Comparison of ENCODE assay signal across 1 cellular context in the genomic region with DNA sequence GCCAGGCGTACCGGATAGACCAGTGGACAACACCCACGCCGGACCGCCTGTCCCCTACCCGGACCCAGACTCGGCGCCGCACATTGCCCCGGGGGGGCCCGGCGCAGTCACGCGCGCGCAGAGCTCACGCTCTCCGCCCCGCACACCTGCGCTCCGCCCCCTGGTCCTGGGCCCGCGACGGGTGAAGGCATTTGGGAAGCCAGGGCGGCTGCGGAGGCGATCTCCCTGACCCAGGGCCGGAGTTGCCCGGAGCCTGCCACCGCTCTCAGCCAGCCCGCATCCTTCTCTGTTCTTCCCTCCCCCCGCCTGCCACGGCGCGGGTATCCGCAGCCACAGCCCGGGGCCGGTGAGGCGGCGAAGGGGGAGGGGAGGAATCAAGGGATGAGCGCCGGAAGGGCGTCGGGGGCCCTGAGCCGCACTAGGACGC.
TF ChIP-seq lines count a peak whose summit lies in the region.

No MANE protein-coding gene starts in this region.

TF ChIP-seq in HepG2, 621 proteins besides CTCF, POLR2A, EP300 and RAD21 (continued from another document and continues in another):
- TF ChIP-seq, protein P1, sequence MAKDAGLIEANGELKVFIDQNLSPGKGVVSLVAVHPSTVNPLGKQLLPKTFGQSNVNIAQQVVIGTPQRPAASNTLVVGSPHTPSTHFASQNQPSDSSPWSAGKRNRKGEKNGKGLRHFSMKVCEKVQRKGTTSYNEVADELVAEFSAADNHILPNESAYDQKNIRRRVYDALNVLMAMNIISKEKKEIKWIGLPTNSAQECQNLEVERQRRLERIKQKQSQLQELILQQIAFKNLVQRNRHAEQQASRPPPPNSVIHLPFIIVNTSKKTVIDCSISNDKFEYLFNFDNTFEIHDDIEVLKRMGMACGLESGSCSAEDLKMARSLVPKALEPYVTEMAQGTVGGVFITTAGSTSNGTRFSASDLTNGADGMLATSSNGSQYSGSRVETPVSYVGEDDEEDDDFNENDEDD (CRISPR knock-in tag; IDR thresholded peaks at IDR 0.05; ENCODE audit: borderline replicate concordance): peak; percentile 31; the same call in 1 of the 2 replicates
- TF ChIP-seq, protein P2, sequence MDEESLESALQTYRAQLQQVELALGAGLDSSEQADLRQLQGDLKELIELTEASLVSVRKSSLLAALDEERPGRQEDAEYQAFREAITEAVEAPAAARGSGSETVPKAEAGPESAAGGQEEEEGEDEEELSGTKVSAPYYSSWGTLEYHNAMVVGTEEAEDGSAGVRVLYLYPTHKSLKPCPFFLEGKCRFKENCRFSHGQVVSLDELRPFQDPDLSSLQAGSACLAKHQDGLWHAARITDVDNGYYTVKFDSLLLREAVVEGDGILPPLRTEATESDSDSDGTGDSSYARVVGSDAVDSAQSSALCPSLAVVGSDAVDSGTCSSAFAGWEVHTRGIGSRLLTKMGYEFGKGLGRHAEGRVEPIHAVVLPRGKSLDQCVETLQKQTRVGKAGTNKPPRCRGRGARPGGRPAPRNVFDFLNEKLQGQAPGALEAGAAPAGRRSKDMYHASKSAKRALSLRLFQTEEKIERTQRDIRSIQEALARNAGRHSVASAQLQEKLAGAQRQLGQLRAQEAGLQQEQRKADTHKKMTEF (CRISPR knock-in tag; IDR thresholded peaks at IDR 0.05): peak; percentile 39; the same call in 1 of the 2 replicates
- TF ChIP-seq KLF6 (CRISPR knock-in tag; IDR thresholded peaks at IDR 0.05) (peak; percentile 26; the same call in 1 of the 2 replicates), MEIS1 (CRISPR knock-in tag; IDR thresholded peaks at IDR 0.05; ENCODE audit: borderline replicate concordance) (no peak), ZNF451 (CRISPR knock-in tag; IDR thresholded peaks at IDR 0.05) (no peak), ZSCAN31 (CRISPR knock-in tag; IDR thresholded peaks at IDR 0.05; ENCODE audit: low read depth) (no peak; the same call in 1 of the 2 replicates), SOX5 (CRISPR knock-in tag; IDR thresholded peaks at IDR 0.05; ENCODE audit: borderline replicate concordance) (no peak), TOE1 (CRISPR knock-in tag; IDR thresholded peaks at IDR 0.05) (no peak), RARA (CRISPR knock-in tag; IDR thresholded peaks at IDR 0.05) (no peak; the same call in 1 of the 2 replicates), ZNF235 (CRISPR knock-in tag; IDR thresholded peaks at IDR 0.05; ENCODE audit: borderline replicate concordance) (peak; percentile 67; the same call in 1 of the 2 replicates), RFXAP (CRISPR knock-in tag; IDR thresholded peaks at IDR 0.05; ENCODE audit: borderline replicate concordance) (no peak), ZFP36L1 (CRISPR knock-in tag; IDR thresholded peaks at IDR 0.05) (no peak), SIN3A (IDR thresholded peaks at IDR 0.05; ENCODE audit: borderline replicate concordance, low read depth, low read length) (no peak), SCMH1 (CRISPR knock-in tag; IDR thresholded peaks at IDR 0.05; ENCODE audit: borderline replicate concordance) (no peak), KLF15 (CRISPR knock-in tag; IDR thresholded peaks at IDR 0.05; ENCODE audit: borderline replicate concordance) (0 out of 2 replicates have a peak, but pooled peaks have one; percentile 12), PAX8 (CRISPR knock-in tag; IDR thresholded peaks at IDR 0.05; ENCODE audit: borderline replicate concordance) (no peak; the same call in 1 of the 2 replicates), AGO2 (optimal IDR thresholded peaks at IDR 0.05; ENCODE audit: low read depth, low read length) (no peak), ARHGAP35 (CRISPR knock-in tag; IDR thresholded peaks at IDR 0.05; ENCODE audit: borderline replicate concordance) (no peak), MTA1 (CRISPR knock-in tag; IDR thresholded peaks at IDR 0.05; ENCODE audit: borderline replicate concordance) (no peak), ELF4 (CRISPR knock-in tag; IDR thresholded peaks at IDR 0.05; ENCODE audit: borderline replicate concordance) (peak; percentile 32; the same call in 1 of the 2 replicates), MTF1 (CRISPR knock-in tag; IDR thresholded peaks at IDR 0.05) (no peak), HNRNPH1 (optimal IDR thresholded peaks at IDR 0.05; ENCODE audit: low read depth, low read length) (no peak), NCOA1 (CRISPR knock-in tag; IDR thresholded peaks at IDR 0.05) (no peak), PHF21A (CRISPR knock-in tag; IDR thresholded peaks at IDR 0.05) (no peak; the same call in 1 of the 2 replicates), CENPT (CRISPR knock-in tag; IDR thresholded peaks at IDR 0.05; ENCODE audit: low read depth) (no peak; the same call in 1 of the 2 replicates), ZNF44 (CRISPR knock-in tag; IDR thresholded peaks at IDR 0.05) (no peak), MXD4 (CRISPR knock-in tag; IDR thresholded peaks at IDR 0.05) (no peak), ATF1 (CRISPR knock-in tag; IDR thresholded peaks at IDR 0.05) (no peak), ZSCAN29 (CRISPR knock-in tag; conservative IDR thresholded peaks at IDR 0.05) (0 out of 2 replicates have a peak, but pooled peaks have one; percentile 27)
- TF ChIP-seq, protein P3, sequence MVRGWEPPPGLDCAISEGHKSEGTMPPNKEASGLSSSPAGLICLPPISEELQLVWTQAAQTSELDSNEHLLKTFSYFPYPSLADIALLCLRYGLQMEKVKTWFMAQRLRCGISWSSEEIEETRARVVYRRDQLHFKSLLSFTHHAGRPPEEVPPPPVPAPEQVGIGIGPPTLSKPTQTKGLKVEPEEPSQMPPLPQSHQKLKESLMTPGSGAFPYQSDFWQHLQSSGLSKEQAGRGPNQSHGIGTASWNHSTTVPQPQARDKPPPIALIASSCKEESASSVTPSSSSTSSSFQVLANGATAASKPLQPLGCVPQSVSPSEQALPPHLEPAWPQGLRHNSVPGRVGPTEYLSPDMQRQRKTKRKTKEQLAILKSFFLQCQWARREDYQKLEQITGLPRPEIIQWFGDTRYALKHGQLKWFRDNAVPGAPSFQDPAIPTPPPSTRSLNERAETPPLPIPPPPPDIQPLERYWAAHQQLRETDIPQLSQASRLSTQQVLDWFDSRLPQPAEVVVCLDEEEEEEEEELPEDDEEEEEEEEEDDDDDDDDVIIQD (CRISPR knock-in tag; IDR thresholded peaks at IDR 0.05; ENCODE audit: low read depth): no peak
- TF ChIP-seq, protein P4, sequence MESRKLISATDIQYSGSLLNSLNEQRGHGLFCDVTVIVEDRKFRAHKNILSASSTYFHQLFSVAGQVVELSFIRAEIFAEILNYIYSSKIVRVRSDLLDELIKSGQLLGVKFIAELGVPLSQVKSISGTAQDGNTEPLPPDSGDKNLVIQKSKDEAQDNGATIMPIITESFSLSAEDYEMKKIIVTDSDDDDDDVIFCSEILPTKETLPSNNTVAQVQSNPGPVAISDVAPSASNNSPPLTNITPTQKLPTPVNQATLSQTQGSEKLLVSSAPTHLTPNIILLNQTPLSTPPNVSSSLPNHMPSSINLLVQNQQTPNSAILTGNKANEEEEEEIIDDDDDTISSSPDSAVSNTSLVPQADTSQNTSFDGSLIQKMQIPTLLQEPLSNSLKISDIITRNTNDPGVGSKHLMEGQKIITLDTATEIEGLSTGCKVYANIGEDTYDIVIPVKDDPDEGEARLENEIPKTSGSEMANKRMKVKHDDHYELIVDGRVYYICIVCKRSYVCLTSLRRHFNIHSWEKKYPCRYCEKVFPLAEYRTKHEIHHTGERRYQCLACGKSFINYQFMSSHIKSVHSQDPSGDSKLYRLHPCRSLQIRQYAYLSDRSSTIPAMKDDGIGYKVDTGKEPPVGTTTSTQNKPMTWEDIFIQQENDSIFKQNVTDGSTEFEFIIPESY (CRISPR knock-in tag; IDR thresholded peaks at IDR 0.05): no peak
- TF ChIP-seq, protein P5, sequence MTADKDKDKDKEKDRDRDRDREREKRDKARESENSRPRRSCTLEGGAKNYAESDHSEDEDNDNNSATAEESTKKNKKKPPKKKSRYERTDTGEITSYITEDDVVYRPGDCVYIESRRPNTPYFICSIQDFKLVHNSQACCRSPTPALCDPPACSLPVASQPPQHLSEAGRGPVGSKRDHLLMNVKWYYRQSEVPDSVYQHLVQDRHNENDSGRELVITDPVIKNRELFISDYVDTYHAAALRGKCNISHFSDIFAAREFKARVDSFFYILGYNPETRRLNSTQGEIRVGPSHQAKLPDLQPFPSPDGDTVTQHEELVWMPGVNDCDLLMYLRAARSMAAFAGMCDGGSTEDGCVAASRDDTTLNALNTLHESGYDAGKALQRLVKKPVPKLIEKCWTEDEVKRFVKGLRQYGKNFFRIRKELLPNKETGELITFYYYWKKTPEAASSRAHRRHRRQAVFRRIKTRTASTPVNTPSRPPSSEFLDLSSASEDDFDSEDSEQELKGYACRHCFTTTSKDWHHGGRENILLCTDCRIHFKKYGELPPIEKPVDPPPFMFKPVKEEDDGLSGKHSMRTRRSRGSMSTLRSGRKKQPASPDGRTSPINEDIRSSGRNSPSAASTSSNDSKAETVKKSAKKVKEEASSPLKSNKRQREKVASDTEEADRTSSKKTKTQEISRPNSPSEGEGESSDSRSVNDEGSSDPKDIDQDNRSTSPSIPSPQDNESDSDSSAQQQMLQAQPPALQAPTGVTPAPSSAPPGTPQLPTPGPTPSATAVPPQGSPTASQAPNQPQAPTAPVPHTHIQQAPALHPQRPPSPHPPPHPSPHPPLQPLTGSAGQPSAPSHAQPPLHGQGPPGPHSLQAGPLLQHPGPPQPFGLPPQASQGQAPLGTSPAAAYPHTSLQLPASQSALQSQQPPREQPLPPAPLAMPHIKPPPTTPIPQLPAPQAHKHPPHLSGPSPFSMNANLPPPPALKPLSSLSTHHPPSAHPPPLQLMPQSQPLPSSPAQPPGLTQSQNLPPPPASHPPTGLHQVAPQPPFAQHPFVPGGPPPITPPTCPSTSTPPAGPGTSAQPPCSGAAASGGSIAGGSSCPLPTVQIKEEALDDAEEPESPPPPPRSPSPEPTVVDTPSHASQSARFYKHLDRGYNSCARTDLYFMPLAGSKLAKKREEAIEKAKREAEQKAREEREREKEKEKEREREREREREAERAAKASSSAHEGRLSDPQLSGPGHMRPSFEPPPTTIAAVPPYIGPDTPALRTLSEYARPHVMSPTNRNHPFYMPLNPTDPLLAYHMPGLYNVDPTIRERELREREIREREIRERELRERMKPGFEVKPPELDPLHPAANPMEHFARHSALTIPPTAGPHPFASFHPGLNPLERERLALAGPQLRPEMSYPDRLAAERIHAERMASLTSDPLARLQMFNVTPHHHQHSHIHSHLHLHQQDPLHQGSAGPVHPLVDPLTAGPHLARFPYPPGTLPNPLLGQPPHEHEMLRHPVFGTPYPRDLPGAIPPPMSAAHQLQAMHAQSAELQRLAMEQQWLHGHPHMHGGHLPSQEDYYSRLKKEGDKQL (CRISPR knock-in tag; IDR thresholded peaks at IDR 0.05; ENCODE audit: low read depth): no peak
- TF ChIP-seq, protein P6, sequence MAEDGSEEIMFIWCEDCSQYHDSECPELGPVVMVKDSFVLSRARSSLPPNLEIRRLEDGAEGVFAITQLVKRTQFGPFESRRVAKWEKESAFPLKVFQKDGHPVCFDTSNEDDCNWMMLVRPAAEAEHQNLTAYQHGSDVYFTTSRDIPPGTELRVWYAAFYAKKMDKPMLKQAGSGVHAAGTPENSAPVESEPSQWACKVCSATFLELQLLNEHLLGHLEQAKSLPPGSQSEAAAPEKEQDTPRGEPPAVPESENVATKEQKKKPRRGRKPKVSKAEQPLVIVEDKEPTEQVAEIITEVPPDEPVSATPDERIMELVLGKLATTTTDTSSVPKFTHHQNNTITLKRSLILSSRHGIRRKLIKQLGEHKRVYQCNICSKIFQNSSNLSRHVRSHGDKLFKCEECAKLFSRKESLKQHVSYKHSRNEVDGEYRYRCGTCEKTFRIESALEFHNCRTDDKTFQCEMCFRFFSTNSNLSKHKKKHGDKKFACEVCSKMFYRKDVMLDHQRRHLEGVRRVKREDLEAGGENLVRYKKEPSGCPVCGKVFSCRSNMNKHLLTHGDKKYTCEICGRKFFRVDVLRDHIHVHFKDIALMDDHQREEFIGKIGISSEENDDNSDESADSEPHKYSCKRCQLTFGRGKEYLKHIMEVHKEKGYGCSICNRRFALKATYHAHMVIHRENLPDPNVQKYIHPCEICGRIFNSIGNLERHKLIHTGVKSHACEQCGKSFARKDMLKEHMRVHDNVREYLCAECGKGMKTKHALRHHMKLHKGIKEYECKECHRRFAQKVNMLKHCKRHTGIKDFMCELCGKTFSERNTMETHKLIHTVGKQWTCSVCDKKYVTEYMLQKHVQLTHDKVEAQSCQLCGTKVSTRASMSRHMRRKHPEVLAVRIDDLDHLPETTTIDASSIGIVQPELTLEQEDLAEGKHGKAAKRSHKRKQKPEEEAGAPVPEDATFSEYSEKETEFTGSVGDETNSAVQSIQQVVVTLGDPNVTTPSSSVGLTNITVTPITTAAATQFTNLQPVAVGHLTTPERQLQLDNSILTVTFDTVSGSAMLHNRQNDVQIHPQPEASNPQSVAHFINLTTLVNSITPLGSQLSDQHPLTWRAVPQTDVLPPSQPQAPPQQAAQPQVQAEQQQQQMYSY (CRISPR knock-in tag; IDR thresholded peaks at IDR 0.05): no peak
- TF ChIP-seq, protein P7, sequence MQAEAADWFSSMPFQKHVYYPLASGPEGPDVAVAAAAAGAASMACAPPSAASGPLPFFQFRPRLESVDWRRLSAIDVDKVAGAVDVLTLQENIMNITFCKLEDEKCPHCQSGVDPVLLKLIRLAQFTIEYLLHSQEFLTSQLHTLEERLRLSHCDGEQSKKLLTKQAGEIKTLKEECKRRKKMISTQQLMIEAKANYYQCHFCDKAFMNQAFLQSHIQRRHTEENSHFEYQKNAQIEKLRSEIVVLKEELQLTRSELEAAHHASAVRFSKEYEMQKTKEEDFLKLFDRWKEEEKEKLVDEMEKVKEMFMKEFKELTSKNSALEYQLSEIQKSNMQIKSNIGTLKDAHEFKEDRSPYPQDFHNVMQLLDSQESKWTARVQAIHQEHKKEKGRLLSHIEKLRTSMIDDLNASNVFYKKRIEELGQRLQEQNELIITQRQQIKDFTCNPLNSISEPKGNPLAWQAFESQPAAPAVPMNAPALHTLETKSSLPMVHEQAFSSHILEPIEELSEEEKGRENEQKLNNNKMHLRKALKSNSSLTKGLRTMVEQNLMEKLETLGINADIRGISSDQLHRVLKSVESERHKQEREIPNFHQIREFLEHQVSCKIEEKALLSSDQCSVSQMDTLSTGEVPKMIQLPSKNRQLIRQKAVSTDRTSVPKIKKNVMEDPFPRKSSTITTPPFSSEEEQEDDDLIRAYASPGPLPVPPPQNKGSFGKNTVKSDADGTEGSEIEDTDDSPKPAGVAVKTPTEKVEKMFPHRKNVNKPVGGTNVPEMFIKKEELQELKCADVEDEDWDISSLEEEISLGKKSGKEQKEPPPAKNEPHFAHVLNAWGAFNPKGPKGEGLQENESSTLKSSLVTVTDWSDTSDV (CRISPR knock-in tag; IDR thresholded peaks at IDR 0.05): 0 out of 2 replicates have a peak, but pooled peaks have one; percentile 10
- TF ChIP-seq, protein P8, sequence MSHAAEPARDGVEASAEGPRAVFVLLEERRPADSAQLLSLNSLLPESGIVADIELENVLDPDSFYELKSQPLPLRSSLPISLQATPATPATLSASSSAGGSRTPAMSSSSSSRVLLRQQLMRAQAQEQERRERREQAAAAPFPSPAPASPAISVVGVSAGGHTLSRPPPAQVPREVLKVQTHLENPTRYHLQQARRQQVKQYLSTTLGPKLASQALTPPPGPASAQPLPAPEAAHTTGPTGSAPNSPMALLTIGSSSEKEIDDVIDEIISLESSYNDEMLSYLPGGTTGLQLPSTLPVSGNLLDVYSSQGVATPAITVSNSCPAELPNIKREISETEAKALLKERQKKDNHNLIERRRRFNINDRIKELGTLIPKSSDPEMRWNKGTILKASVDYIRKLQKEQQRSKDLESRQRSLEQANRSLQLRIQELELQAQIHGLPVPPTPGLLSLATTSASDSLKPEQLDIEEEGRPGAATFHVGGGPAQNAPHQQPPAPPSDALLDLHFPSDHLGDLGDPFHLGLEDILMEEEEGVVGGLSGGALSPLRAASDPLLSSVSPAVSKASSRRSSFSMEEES (CRISPR knock-in tag; IDR thresholded peaks at IDR 0.05): no peak
